ENCODE assay signal across 1 cellular context in genomic region chr1:194862129-194862528, GRCh38.
TF ChIP-seq lines count a peak whose summit lies in the region.

No MANE protein-coding gene starts in this region.

TF ChIP-seq in K562, 482 proteins besides CTCF, POLR2A, EP300 and RAD21 (continued from another document and continues in another):
- TF ChIP-seq ZNF277 (CRISPR knock-in tag; IDR thresholded peaks at IDR 0.05; ENCODE audit: borderline replicate concordance) = no peak
- TF ChIP-seq STAT6 (CRISPR knock-in tag; IDR thresholded peaks at IDR 0.05) = no peak
- TF ChIP-seq CHD4 (IDR thresholded peaks at IDR 0.05; ENCODE audit: insufficient read depth, insufficient replicate concordance, low read depth, low read length, poor library complexity, severe bottlenecking) = peak; percentile 96
- no peak for TF ChIP-seq NFXL1 (CRISPR knock-in tag; IDR thresholded peaks at IDR 0.05)
- no peak for TF ChIP-seq NEUROD1 (IDR thresholded peaks at IDR 0.05; ENCODE audit: borderline replicate concordance, low read depth, low read length, partially characterized antibody)
- no peak for TF ChIP-seq IFI16 (CRISPR knock-in tag; IDR thresholded peaks at IDR 0.05)
- no peak for TF ChIP-seq HNRNPK (IDR thresholded peaks at IDR 0.05; ENCODE audit: low read depth, low read length, poor library complexity, severe bottlenecking)
- no peak for TF ChIP-seq RBM34 (IDR thresholded peaks at IDR 0.05; ENCODE audit: borderline replicate concordance, insufficient read depth, low read length)
- no peak for TF ChIP-seq YY1 (IDR thresholded peaks at IDR 0.05; ENCODE audit: borderline replicate concordance in 1 of 3, control insufficient read depth in 1 of 3, extremely low read depth in 1 of 3, insufficient read depth in 3 of 3, insufficient read length in 1 of 3, insufficient replicate concordance in 2 of 3, low read depth in 1 of 3, low read length in 2 of 3)
- TF ChIP-seq ATF3 (IDR thresholded peaks at IDR 0.05) = no peak
- no peak for TF ChIP-seq ATF3 (CRISPR knock-in tag; conservative IDR thresholded peaks at IDR 0.05)
- 0 out of 2 replicates have a peak, but pooled peaks have one; percentile 39 for TF ChIP-seq MTA1 (IDR thresholded peaks at IDR 0.05; ENCODE audit: borderline replicate concordance)
- TF ChIP-seq CHD7 (IDR thresholded peaks at IDR 0.05; ENCODE audit: low read depth, low read length) = no peak
- TF ChIP-seq MYBL2 (IDR thresholded peaks at IDR 0.05; ENCODE audit: low read depth) = peak; percentile 53
- no peak for TF ChIP-seq MYBL2 (CRISPR knock-in tag; IDR thresholded peaks at IDR 0.05; ENCODE audit: borderline replicate concordance)
- peak; percentile 95 for TF ChIP-seq SMARCA5 (IDR thresholded peaks at IDR 0.05)
- TF ChIP-seq HNRNPL (IDR thresholded peaks at IDR 0.05; ENCODE audit: low read depth, low read length) = no peak
- no peak for TF ChIP-seq HCFC1 (IDR thresholded peaks at IDR 0.05; ENCODE audit: low read depth, low read length)
- TF ChIP-seq TBP (optimal IDR thresholded peaks at IDR 0.05; ENCODE audit: low read depth, low read length) = no peak
- TF ChIP-seq ZNF609 (CRISPR knock-in tag; IDR thresholded peaks at IDR 0.05; ENCODE audit: borderline replicate concordance) = no peak
- peak; percentile 92 for TF ChIP-seq RBM25 (IDR thresholded peaks at IDR 0.05; ENCODE audit: low read depth, low read length, severe bottlenecking)
- peak; percentile 81; the same call in 1 of the 2 replicates for TF ChIP-seq ADNP (tag; IDR thresholded peaks at IDR 0.05)
- TF ChIP-seq KDM2B (CRISPR knock-in tag; IDR thresholded peaks at IDR 0.05) = no peak
- TF ChIP-seq DPF2 (IDR thresholded peaks at IDR 0.05) = 0 out of 2 replicates have a peak, but pooled peaks have one; percentile 18
- no peak for TF ChIP-seq MEIS2 (IDR thresholded peaks at IDR 0.05; ENCODE audit: partially characterized antibody)
- no peak for TF ChIP-seq FUS (optimal IDR thresholded peaks at IDR 0.05; ENCODE audit: low read depth, low read length)
- TF ChIP-seq MEF2A (IDR thresholded peaks at IDR 0.05; ENCODE audit: control insufficient read depth, low read depth, low read length) = no peak
- no peak for TF ChIP-seq TAF15 (IDR thresholded peaks at IDR 0.05; ENCODE audit: low read depth, low read length)
- no peak for TF ChIP-seq MED1 (CRISPR knock-in tag; IDR thresholded peaks at IDR 0.05; ENCODE audit: borderline replicate concordance)
- TF ChIP-seq NRF1 (conservative IDR thresholded peaks at IDR 0.05 in 1 of 2, IDR thresholded peaks at IDR 0.05 in 1 of 2) = no peak
- TF ChIP-seq MLLT1 (IDR thresholded peaks at IDR 0.05) = peak in 1 of 2 experiments; percentile 49; a peak in 1 of 4 replicates
- TF ChIP-seq RBFOX2 (IDR thresholded peaks at IDR 0.05; ENCODE audit: low read depth, low read length) = no peak
- TF ChIP-seq TRIM24 (IDR thresholded peaks at IDR 0.05) = peak; percentile 29 to 50; a peak in 2 of 4 replicates
- no peak for TF ChIP-seq ASH1L (IDR thresholded peaks at IDR 0.05; ENCODE audit: borderline replicate concordance, low read depth, partially characterized antibody)
- no peak for TF ChIP-seq SNRNP70 (optimal IDR thresholded peaks at IDR 0.05; ENCODE audit: low read depth, low read length)
- no peak for TF ChIP-seq EZH2 (IDR thresholded peaks at IDR 0.05; ENCODE audit: borderline replicate concordance, low read depth, low read length)
- TF ChIP-seq SRSF7 (optimal IDR thresholded peaks at IDR 0.05; ENCODE audit: low read depth, low read length) = no peak
- TF ChIP-seq ZNF507 (tag; conservative IDR thresholded peaks at IDR 0.05) = peak; percentile 60; the same call in 1 of the 2 replicates
- no peak for TF ChIP-seq CHD1 (IDR thresholded peaks at IDR 0.05; ENCODE audit: low read length)
